ENCODE assay signal across 8 cellular contexts in genomic region chr11:65574147-65574962, GRCh38. TPM values are rescaled to one million over a fixed set of nuclear protein-coding genes. Genes with fewer than 3 reads are reported as not detected.
DNase-seq lines count a peak whose midpoint lies in the region; ATAC-seq and TF ChIP-seq lines count a peak whose summit lies in the region.

No MANE protein-coding gene starts in this region.

- peak overlapping the region; percentile 86 to 93 (median 90) for H3K4me3 Mint-ChIP-seq in brain

- no peaks in the 10 kb centered on the region for H3K9me3 ChIP-seq in iPS-18a (ENCODE audit: control insufficient read depth, low read depth, low read length)
- H3K9me3 ChIP-seq in skeletal muscle satellite cell (replicated peaks; ENCODE audit: low read length), result no peaks in the 10 kb centered on the region

- H3K4me3 ChIP-seq in iPS-18a (ENCODE audit: low read length) (peak overlapping the region; percentile 53), skeletal muscle satellite cell (ENCODE audit: low read length) (peak overlapping the region; percentile 76)

- ATAC-seq in GM18519 (IDR thresholded peaks at IDR 0.05; ENCODE audit: low FRiP score, unreplicated experiment), result no peak

- peaks cover 18% of the 10 kb centered on the region for H3K27me3 Mint-ChIP-seq in brain

- peaks cover 64% of the 10 kb centered on the region for H3K4me1 Mint-ChIP-seq in brain

- no peak overlapping the region for H3K27ac ChIP-seq in iPS-18a (ENCODE audit: low read length)

- H3K27me3 ChIP-seq in iPS-18a (ENCODE audit: control insufficient read depth, insufficient read depth, low read length) (peaks cover 36% of the 10 kb centered on the region), skeletal muscle satellite cell (ENCODE audit: control insufficient read depth, insufficient read depth, low read length) (no peaks in the 10 kb centered on the region)

- H3K9me3 Mint-ChIP-seq in brain, result peaks cover 0 to 7% (median 0%) of the 10 kb centered on the region in 5 experiments

- DNase-seq in GM03348 (ENCODE audit: low spot score) (peak; percentile 97), HCEC 1CT (peak; percentile 95), NCI-H1105 treated with DMSO at 0.1 percent for 48 hours (lab: John Stamatoyannopoulos, UW) (peak; percentile 62), UCSD-AML1 (lab: John Stamatoyannopoulos, UW; ENCODE audit: unreplicated experiment) (peak; percentile 99)

- TF ChIP-seq CTCF in brain (conservative IDR thresholded peaks at IDR 0.05), result peak; percentile 92 to 94

- H3K36me3 Mint-ChIP-seq in brain, result peaks cover 10% of the 10 kb centered on the region

- H3K36me3 ChIP-seq in iPS-18a (ENCODE audit: control insufficient read depth, low read depth, low read length) (no peaks in the 10 kb centered on the region), skeletal muscle satellite cell (ENCODE audit: insufficient read depth, low read length) (peaks cover 8% of the 10 kb centered on the region)

- H3K4me1 ChIP-seq in iPS-18a (ENCODE audit: control insufficient read depth, low read depth, low read length) (peaks cover 18% of the 10 kb centered on the region), skeletal muscle satellite cell (ENCODE audit: control insufficient read depth, insufficient read depth, low read length) (peaks cover 60% of the 10 kb centered on the region)

- H3K4me2 ChIP-seq in skeletal muscle satellite cell (ENCODE audit: low read length), result peak overlapping the region; percentile 96

- H3K9ac ChIP-seq in iPS-18a (ENCODE audit: low read length), result no peak overlapping the region
- peak overlapping the region; percentile 92 for H3K9ac ChIP-seq in skeletal muscle satellite cell (ENCODE audit: low read depth, low read length)

- peak overlapping the region; percentile 53 to 93 (median 77) for H3K27ac Mint-ChIP-seq in brain

RNA-seq across cellular contexts. Expression of gene EHBP1L1, which starts 1.5 kb away (rescaled TPM):
- polyA plus RNA-seq in brain (ENCODE audit: insufficient read depth, low read depth, low replicate concordance), result 8.2 TPM
- total RNA-seq in skeletal muscle satellite cell (2012; rRNA removed), result 35.0 and 44.8 TPM in 2 replicates

RNA-seq across cellular contexts. Expression of gene FAM89B, which starts 2.0 kb away (rescaled TPM):
- polyA plus RNA-seq in brain (ENCODE audit: insufficient read depth, low read depth, low replicate concordance), result 116 TPM
- 13.4 and 21.8 TPM in 2 replicates for total RNA-seq in skeletal muscle satellite cell (2012; rRNA removed)

RNA-seq across cellular contexts. Expression of gene ZNRD2, which starts 4.1 kb away (rescaled TPM):
- polyA plus RNA-seq in brain (ENCODE audit: insufficient read depth, low read depth, low replicate concordance), result 108 TPM
- 77.6 and 102 TPM in 2 replicates for total RNA-seq in skeletal muscle satellite cell (2012; rRNA removed)

RNA-seq across cellular contexts. Expression of gene LTBP3, which starts 16.2 kb away (rescaled TPM):
- polyA plus RNA-seq in brain (ENCODE audit: insufficient read depth, low read depth, low replicate concordance), result 48.9 TPM
- total RNA-seq in skeletal muscle satellite cell (2012; rRNA removed), result 40.0 and 50.7 TPM in 2 replicates

RNA-seq across cellular contexts. Expression of gene KCNK7, which starts 21.2 kb away (rescaled TPM):
- polyA plus RNA-seq in brain (ENCODE audit: insufficient read depth, low read depth, low replicate concordance), result 0.68 TPM
- total RNA-seq in skeletal muscle satellite cell (2012; rRNA removed), result 0.25 and 0.44 TPM in 2 replicates
